ENCODE assay signal across 16 cellular contexts in the genomic region with DNA sequence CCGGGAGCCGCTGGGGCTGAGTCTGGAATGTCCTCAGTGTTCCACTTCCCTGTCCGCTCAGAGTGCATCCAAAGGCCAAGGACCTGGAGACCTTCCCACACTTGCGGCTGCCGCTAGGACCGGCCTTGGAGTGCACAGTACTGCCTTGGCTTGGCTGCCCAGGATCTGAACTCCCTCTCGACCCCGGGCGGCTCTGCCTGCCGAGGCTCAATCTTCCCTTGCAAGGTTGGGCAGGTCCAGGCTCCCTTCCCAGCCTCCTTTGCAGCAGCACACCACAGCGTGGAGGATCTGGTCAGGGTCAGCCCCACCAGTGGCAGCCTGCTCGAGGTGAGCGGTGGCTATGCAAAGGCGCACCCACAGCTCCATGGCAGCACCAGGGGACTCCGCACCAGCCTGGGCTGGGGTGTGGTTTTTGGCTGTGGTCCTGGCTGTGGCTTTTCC.
DNase-seq lines count a peak whose midpoint lies in the region; ATAC-seq and TF ChIP-seq lines count a peak whose summit lies in the region.
"Had no signal": no experiment of that assay in that cellular context is flagged by ENCODE, and none has a peak within 500 bp of the region (broad histone marks: within the 10 kb centered on the region; RNA-seq: fewer than 3 reads in every experiment).

No MANE protein-coding gene starts in this region.

- intact Hi-C loops in heart left ventricle (cut with DNase I), result no loop called here
- intact Hi-C loops in mucosa of descending colon (cut with DNase I, micrococcal nuclease), result no loop called here
- intact Hi-C loops in stomach (cut with DNase I; ENCODE audit: low total_unique reads), result no loop called here

- TF ChIP-seq POLR2A in heart left ventricle (IDR thresholded peaks at IDR 0.05), result no peak
- TF ChIP-seq POLR2A in stomach (IDR thresholded peaks at IDR 0.05), result no peak

- H3K9me3 Mint-ChIP-seq in WTC11, result peaks cover 48% of the 10 kb centered on the region
- H3K9me3 Mint-ChIP-seq: natural killer cell had no signal

- DNase-seq in LNCaP clone FGC (ENCODE audit: low read depth) (peak; percentile 14), heart left ventricle (peak; percentile 35 to 88 (median 63)), mucosa of descending colon (peak; percentile 77 to 84 (median 78)), stomach (peak; percentile 64), WTC11 (ENCODE audit: low spot score) (no peak), NCI-H2227 treated with DMSO at 0.1 percent for 48 hours (lab: John Stamatoyannopoulos, UW) (no peak)
- no peak for DNase-seq in activated CD4-positive, CD25-positive, alpha-beta regulatory T cell treated with anti-CD3 and anti-CD28 coated beads, Interleukin-2, amount 50 U/mL, for 72 hours
- DNase-seq: activated gamma-delta T cell treated with Interleukin-2 at 50 U/mL for 16 hours; GF-D8; hippocampal formation; natural killer cell; RPMI8226; stimulated activated CD8-positive, alpha-beta memory T cell treated with anti-CD3 and anti-CD28 coated beads, Interleukin-4, amount 100 ng/mL, for 48 hours had no signal

- H3K27ac Mint-ChIP-seq in WTC11, result no peak overlapping the region
- H3K27ac Mint-ChIP-seq: natural killer cell had no signal

- TF ChIP-seq EP300 in stomach (IDR thresholded peaks at IDR 0.05), result no peak

- no peaks in the 10 kb centered on the region for H3K27me3 Mint-ChIP-seq in WTC11 (ENCODE audit: low read depth)

- CTCF ChIA-PET in WTC11 (lab: Charles Lee), result no interaction called here

- peaks cover 13% of the 10 kb centered on the region for H3K36me3 Mint-ChIP-seq in WTC11
- H3K36me3 Mint-ChIP-seq: natural killer cell had no signal

- POLR2A ChIA-PET in WTC11 (lab: Charles Lee), result no interaction called here

- no peak overlapping the region for H3K4me3 Mint-ChIP-seq in WTC11
- H3K4me3 Mint-ChIP-seq: natural killer cell had no signal

- TF ChIP-seq CTCF in LNCaP clone FGC (IDR thresholded peaks at IDR 0.05; ENCODE audit: control insufficient read depth, extremely low read depth, insufficient read depth) (no peak), heart left ventricle (IDR thresholded peaks at IDR 0.05) (no peak), mucosa of descending colon (IDR thresholded peaks at IDR 0.05) (no peak), stomach (IDR thresholded peaks at IDR 0.05) (no peak), WTC11 (IDR thresholded peaks at IDR 0.05) (no peak)

- peaks cover 0 to 6% (median 3%) of the 10 kb centered on the region in 12 donors for H3K9me3 ChIP-seq in heart left ventricle
- H3K9me3 ChIP-seq in mucosa of descending colon, result peaks cover 7% of the 10 kb centered on the region
- peaks cover 0 to 17% (median 8%) of the 10 kb centered on the region in 4 donors for H3K9me3 ChIP-seq in stomach
- H3K9me3 ChIP-seq: uterus had no signal

- H3K4me1 ChIP-seq in heart left ventricle (peaks cover 0 to 20% (median 0%) of the 10 kb centered on the region in 12 donors), mucosa of descending colon (ENCODE audit: low read depth) (peaks cover 8% of the 10 kb centered on the region), stomach (peaks cover 0 to 11% (median 4%) of the 10 kb centered on the region in 4 donors)
- H3K4me1 ChIP-seq: esophagus muscularis mucosa, uterus had no signal

- H3K27me3 ChIP-seq in heart left ventricle (no peaks in the 10 kb centered on the region), stomach (peaks cover 0 to 12% (median 0%) of the 10 kb centered on the region in 3 donors)
- H3K27me3 ChIP-seq: uterus had no signal

- 58 to 75% (median 73%) methylated on average over 12 to 15 of the region's 15 CpGs for WGBS in heart left ventricle, 4 donors
- 29 to 53% (median 41%) methylated on average over 7 to 15 of the region's 15 CpGs for WGBS in stomach, 5 donors

- H3K4me1 Mint-ChIP-seq in WTC11, result no peaks in the 10 kb centered on the region
- H3K4me1 Mint-ChIP-seq: natural killer cell had no signal

- peak; percentile 85 to 94 (median 91) for ATAC-seq in heart left ventricle
- peak; percentile 98 for ATAC-seq in mucosa of descending colon
- ATAC-seq in HG02981 (IDR thresholded peaks at IDR 0.05; ENCODE audit: unreplicated experiment), result no peak
- ATAC-seq in WTC11, result no peak

- no peak overlapping the region for H3K27ac ChIP-seq in heart left ventricle
- H3K27ac ChIP-seq in stomach, result peak overlapping the region in 2 of 5 donors; percentile 9 to 32
- H3K27ac ChIP-seq: esophagus muscularis mucosa, uterus had no signal

- H3K36me3 ChIP-seq in heart left ventricle, result no peaks in the 10 kb centered on the region
- no peaks in the 10 kb centered on the region for H3K36me3 ChIP-seq in mucosa of descending colon (ENCODE audit: low read depth)
- H3K36me3 ChIP-seq in stomach, result no peaks in the 10 kb centered on the region
- H3K36me3 ChIP-seq: esophagus muscularis mucosa, uterus had no signal

- H3K4me3 ChIP-seq in LNCaP clone FGC (ENCODE audit: low read depth, low read length), result no peak overlapping the region
- no peak overlapping the region for H3K4me3 ChIP-seq in heart left ventricle
- no peak overlapping the region for H3K4me3 ChIP-seq in mucosa of descending colon
- H3K4me3 ChIP-seq in stomach, result no peak overlapping the region
- H3K4me3 ChIP-seq: esophagus muscularis mucosa, uterus had no signal

TF ChIP-seq in WTC11, 78 proteins besides CTCF, POLR2A, EP300 and RAD21:
- TF ChIP-seq ZNF263 (CRISPR knock-in tag; IDR thresholded peaks at IDR 0.05; ENCODE audit: low read depth), result no peak

Comparison
In these comparisons a context has a peak if more than half of its experiments do, and no peak if none do; other contexts are left out.
1. DNase-seq: peak in LNCaP clone FGC (single experiment), heart left ventricle (5 of 5), mucosa of descending colon (3 of 3) and stomach (single experiment); none in activated CD4-positive, CD25-positive, alpha-beta regulatory T cell treated with anti-CD3 and anti-CD28 coated beads, Interleukin-2, amount 50 U/mL, for 72 hours (single experiment), WTC11 (single experiment) and NCI-H2227 treated with DMSO at 0.1 percent for 48 hours (single experiment).
2. ATAC-seq: peak in heart left ventricle (4 of 4) and mucosa of descending colon (single experiment); none in HG02981 (single experiment) and WTC11 (single experiment).